In genomic region chr5:143537056-143537455, GRCh38 we compare ENCODE assay signal across 12 cellular contexts.
"Had no signal": no experiment of that assay in that cellular context is flagged by ENCODE, and none has a peak within 500 bp of the region (broad histone marks: within the 10 kb centered on the region; RNA-seq: fewer than 3 reads in every experiment).

No MANE protein-coding gene starts in this region.

- H3K4me3 Mint-ChIP-seq: activated naive CD8-positive, alpha-beta T cell; neural progenitor cell had no signal

- FAIRE-seq: pancreas had no signal

- DNase-seq: activated CD4-positive, alpha-beta T cell treated with anti-CD3 and anti-CD28 coated beads, Interleukin-2, amount 50 U/mL, for 4 hours; activated CD4-positive, CD25-positive, alpha-beta regulatory T cell; activated effector memory CD4-positive, alpha-beta T cell treated with anti-CD3 and anti-CD28 coated beads, Interleukin-2, amount 50 U/mL, for 16 hours; activated T-cell treated with anti-CD3 and anti-CD28 coated beads, Interleukin-2, amount 50 U/mL, for 1 hour; left ventricle myocardium superior; stimulated activated CD4-positive, alpha-beta T cell treated with anti-CD3 and anti-CD28 coated beads, Interleukin-4, amount 100 ng/mL, for 4 hours had no signal

- H3K9me3 ChIP-seq: pancreas had no signal

- H3K4me1 ChIP-seq: gastroesophageal sphincter, neural progenitor cell, tibial nerve had no signal

- H3K27me3 ChIP-seq: gastroesophageal sphincter, neural progenitor cell, pancreas, tibial nerve had no signal

- H3K36me3 ChIP-seq: gastroesophageal sphincter, neural progenitor cell, pancreas, tibial nerve had no signal

- H3K4me3 ChIP-seq: gastroesophageal sphincter, neural progenitor cell, pancreas, SK-N-MC, tibial nerve had no signal

- H3K27ac ChIP-seq: gastroesophageal sphincter, neural progenitor cell, pancreas, SK-N-MC, tibial nerve had no signal

- H3K27ac Mint-ChIP-seq: activated naive CD8-positive, alpha-beta T cell; neural progenitor cell had no signal

- H3K36me3 Mint-ChIP-seq: activated naive CD8-positive, alpha-beta T cell; neural progenitor cell had no signal
